In the genomic region with DNA sequence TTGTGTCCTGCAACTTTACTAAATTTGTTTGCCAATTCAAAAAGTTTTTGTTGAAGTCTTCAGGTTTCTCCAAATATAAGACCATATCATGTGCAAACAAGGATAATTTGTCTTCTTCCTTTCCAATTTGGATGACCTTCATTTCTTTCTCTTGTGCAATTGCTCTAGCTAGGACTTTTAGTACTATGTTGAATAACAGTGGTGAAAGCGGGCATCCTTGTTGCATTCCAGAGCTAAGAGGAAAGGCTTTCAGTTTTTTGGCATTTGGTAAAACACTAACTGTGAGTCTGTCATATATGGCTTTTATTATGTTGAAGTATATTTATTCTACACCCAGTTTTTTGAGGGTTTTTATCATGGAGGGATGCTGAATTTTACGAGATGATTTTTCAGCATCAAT, we compare ENCODE assay signal across 28 cellular contexts.
"Had no signal": no experiment of that assay in that cellular context is flagged by ENCODE, and none has a peak within 500 bp of the region (broad histone marks: within the 10 kb centered on the region; RNA-seq: fewer than 3 reads in every experiment).

No MANE protein-coding gene starts in this region.

- H3K4me3 Mint-ChIP-seq: mesothelial cell of epicardium; naive B cell; natural killer cell; nephron progenitor cell; neural progenitor cell; stimulated activated memory B cell treated with anti-CD40 and anti-IgM and Interleukin-4, amounts not matched to agents 10 μg/mL and 1 μg/mL and 100 μg/mL, for 72 hours; stimulated activated naive CD8-positive, alpha-beta T cell treated with anti-CD3 and anti-CD28 coated beads, Interleukin-15, amount 100 ng/mL, for 72 hours; type B pancreatic cell had no signal

- H3K27me3 ChIP-seq: left lung, neural progenitor cell, neutrophil, right atrium auricular region, right lobe of liver, tibial nerve, uterus had no signal

- H3K27me3 Mint-ChIP-seq: naive B cell; stimulated activated memory B cell treated with anti-CD40 and anti-IgM and Interleukin-4, amounts not matched to agents 10 μg/mL and 1 μg/mL and 100 μg/mL, for 72 hours; stimulated activated naive CD8-positive, alpha-beta T cell treated with anti-CD3 and anti-CD28 coated beads, Interleukin-15, amount 100 ng/mL, for 72 hours; type B pancreatic cell had no signal

- H3K9ac ChIP-seq: neural progenitor cell, parathyroid adenoma had no signal

- H3K79me2 ChIP-seq: parathyroid adenoma had no signal

- H3K36me3 Mint-ChIP-seq: naive B cell; stimulated activated memory B cell treated with anti-CD40 and anti-IgM and Interleukin-4, amounts not matched to agents 10 μg/mL and 1 μg/mL and 100 μg/mL, for 72 hours; type B pancreatic cell had no signal

- H3K9me3 Mint-ChIP-seq: type B pancreatic cell had no signal

- H3K36me3 ChIP-seq: left lung, lower lobe of right lung, neural progenitor cell, neutrophil, right atrium auricular region, right lobe of liver, tibial nerve, uterus had no signal

- DNase-seq: hippocampal formation; kidney; left colon; left lung; lower lobe of right lung; mesendoderm; naive B cell; natural killer cell; nephron progenitor cell; occipital lobe; right lobe of liver; stimulated activated CD4-positive, alpha-beta T cell treated with anti-CD3 and anti-CD28 coated beads, Interleukin-1b, Interleukin-23, amount 100 ng/mL, for 48 hours; stimulated activated CD4-positive, alpha-beta T cell treated with anti-CD3 and anti-CD28 coated beads, Interleukin-2, amount 100 ng/mL, for 48 hours; stimulated activated CD4-positive, alpha-beta T cell treated with anti-CD3 and anti-CD28 coated beads, Interleukin-4, amount 100 ng/mL, for 4 hours; stimulated activated CD8-positive, alpha-beta memory T cell treated with anti-CD3 and anti-CD28 coated beads, Interleukin-4, amount 100 ng/mL, for 48 hours; stimulated activated naive CD4-positive, alpha-beta T cell treated with Interleukin-2 at 50 U/mL for 16 hours; stimulated activated naive CD8-positive, alpha-beta T cell treated with anti-CD3 and anti-CD28 coated beads, Interleukin-15, amount 100 ng/mL, for 72 hours; substantia nigra; uterus had no signal

- H3K9me3 ChIP-seq: neutrophil, right lobe of liver, uterus had no signal

- H3K4me2 ChIP-seq: neural progenitor cell, smooth muscle cell had no signal

- H3K4me1 Mint-ChIP-seq: mesothelial cell of epicardium; naive B cell; natural killer cell; nephron progenitor cell; neural progenitor cell; stimulated activated memory B cell treated with anti-CD40 and anti-IgM and Interleukin-4, amounts not matched to agents 10 μg/mL and 1 μg/mL and 100 μg/mL, for 72 hours; stimulated activated naive CD8-positive, alpha-beta T cell treated with anti-CD3 and anti-CD28 coated beads, Interleukin-15, amount 100 ng/mL, for 72 hours had no signal

- H2AFZ ChIP-seq: neural progenitor cell, parathyroid adenoma had no signal

- H3K4me1 ChIP-seq: left lung, lower lobe of right lung, neural progenitor cell, parathyroid adenoma, right atrium auricular region, tibial nerve, uterus had no signal

- H3K27ac Mint-ChIP-seq: mesothelial cell of epicardium; naive B cell; natural killer cell; nephron progenitor cell; neural progenitor cell; stimulated activated memory B cell treated with anti-CD40 and anti-IgM and Interleukin-4, amounts not matched to agents 10 μg/mL and 1 μg/mL and 100 μg/mL, for 72 hours; stimulated activated naive CD8-positive, alpha-beta T cell treated with anti-CD3 and anti-CD28 coated beads, Interleukin-15, amount 100 ng/mL, for 72 hours; type B pancreatic cell had no signal

- H3K27ac ChIP-seq: left lung, lower lobe of right lung, neural progenitor cell, neutrophil, parathyroid adenoma, right atrium auricular region, right lobe of liver, tibial nerve, uterus had no signal

- H3K4me3 ChIP-seq: left lung, lower lobe of right lung, neural progenitor cell, right atrium auricular region, right lobe of liver, smooth muscle cell, tibial nerve, uterus had no signal
